Comparison of ENCODE assay signal across 1 cellular context in the genomic region with DNA sequence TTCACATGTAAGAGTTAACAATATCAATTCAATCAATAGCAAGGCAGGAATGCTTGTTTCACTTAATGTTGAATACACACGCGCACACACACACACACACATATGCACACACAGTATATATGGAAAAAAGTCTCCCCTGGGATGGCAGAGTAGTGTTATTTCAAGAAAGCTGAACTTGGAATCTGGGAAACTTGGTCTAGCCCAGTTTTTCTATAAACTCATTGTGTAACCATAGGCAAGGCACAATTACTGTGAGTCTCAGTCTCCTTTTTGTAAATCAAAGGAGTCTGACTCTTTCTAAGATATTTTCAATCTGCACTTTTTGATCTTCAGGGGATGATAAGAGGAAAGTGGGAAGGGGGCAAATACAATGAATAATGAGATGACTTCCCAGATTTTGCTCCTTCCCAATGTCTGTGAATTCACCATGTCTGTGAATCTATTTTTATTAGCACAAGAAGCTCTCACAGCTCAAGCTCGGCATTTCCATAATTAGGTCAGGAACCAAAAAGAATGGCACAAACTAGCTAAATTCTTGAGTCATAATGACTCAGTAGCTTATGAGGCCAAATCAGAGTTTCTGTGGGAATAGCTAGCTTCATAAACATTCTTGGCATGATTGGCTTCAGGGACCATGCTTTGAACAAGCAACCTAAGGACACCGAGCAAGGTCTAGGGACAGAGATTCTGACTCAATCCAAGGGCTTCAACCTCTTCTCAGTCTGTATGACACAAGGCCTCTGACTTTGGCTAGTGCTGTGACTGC.
TF ChIP-seq lines count a peak whose summit lies in the region.

No MANE protein-coding gene starts in this region.

TF ChIP-seq in HCT116, 20 proteins besides CTCF, POLR2A, EP300 and RAD21 (continued from another document):
- TF ChIP-seq, protein P1, sequence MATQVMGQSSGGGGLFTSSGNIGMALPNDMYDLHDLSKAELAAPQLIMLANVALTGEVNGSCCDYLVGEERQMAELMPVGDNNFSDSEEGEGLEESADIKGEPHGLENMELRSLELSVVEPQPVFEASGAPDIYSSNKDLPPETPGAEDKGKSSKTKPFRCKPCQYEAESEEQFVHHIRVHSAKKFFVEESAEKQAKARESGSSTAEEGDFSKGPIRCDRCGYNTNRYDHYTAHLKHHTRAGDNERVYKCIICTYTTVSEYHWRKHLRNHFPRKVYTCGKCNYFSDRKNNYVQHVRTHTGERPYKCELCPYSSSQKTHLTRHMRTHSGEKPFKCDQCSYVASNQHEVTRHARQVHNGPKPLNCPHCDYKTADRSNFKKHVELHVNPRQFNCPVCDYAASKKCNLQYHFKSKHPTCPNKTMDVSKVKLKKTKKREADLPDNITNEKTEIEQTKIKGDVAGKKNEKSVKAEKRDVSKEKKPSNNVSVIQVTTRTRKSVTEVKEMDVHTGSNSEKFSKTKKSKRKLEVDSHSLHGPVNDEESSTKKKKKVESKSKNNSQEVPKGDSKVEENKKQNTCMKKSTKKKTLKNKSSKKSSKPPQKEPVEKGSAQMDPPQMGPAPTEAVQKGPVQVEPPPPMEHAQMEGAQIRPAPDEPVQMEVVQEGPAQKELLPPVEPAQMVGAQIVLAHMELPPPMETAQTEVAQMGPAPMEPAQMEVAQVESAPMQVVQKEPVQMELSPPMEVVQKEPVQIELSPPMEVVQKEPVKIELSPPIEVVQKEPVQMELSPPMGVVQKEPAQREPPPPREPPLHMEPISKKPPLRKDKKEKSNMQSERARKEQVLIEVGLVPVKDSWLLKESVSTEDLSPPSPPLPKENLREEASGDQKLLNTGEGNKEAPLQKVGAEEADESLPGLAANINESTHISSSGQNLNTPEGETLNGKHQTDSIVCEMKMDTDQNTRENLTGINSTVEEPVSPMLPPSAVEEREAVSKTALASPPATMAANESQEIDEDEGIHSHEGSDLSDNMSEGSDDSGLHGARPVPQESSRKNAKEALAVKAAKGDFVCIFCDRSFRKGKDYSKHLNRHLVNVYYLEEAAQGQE (IDR thresholded peaks at IDR 0.05; ENCODE audit: low read depth) = no peak
- TF ChIP-seq SIN3A (IDR thresholded peaks at IDR 0.05; ENCODE audit: low read depth) = no peak
- peak; percentile 68 for TF ChIP-seq JUND (IDR thresholded peaks at IDR 0.05)
- TF ChIP-seq CEBPB (IDR thresholded peaks at IDR 0.05; ENCODE audit: low read depth) = no peak
